ENCODE assay signal across 8 cellular contexts in genomic region chr7:56106108-56107073, GRCh38. TPM values are rescaled to one million over a fixed set of nuclear protein-coding genes. Genes with fewer than 3 reads are reported as not detected.
DNase-seq lines count a peak whose midpoint lies in the region; ATAC-seq and TF ChIP-seq lines count a peak whose summit lies in the region.

Gene CHCHD2, minus strand, starts transcription at chr7:56106476. Its CDS starts 63 bp downstream, at chr7:56106413.

- peaks cover 0 to 3% (median 0%) of the 10 kb centered on the region in 7 donors for H3K9me3 Mint-ChIP-seq in CD4-positive, CD25-positive, alpha-beta regulatory T cell

- peaks cover 5% of the 10 kb centered on the region for H3K27me3 Mint-ChIP-seq in CD4-positive, CD25-positive, alpha-beta regulatory T cell

- intact Hi-C loops in lower lobe of right lung (cut with DNase I): no loop called here

- peaks cover 30% of the 10 kb centered on the region for H3K4me1 ChIP-seq in CD4-positive, CD25-positive, alpha-beta regulatory T cell (ENCODE audit: control insufficient read depth, insufficient read depth, low read length, poor library complexity, severe bottlenecking)
- peaks cover 18% of the 10 kb centered on the region for H3K4me1 ChIP-seq in lower lobe of right lung

- peaks cover 0 to 43% (median 23%) of the 10 kb centered on the region in 4 donors for H3K4me1 Mint-ChIP-seq in CD4-positive, CD25-positive, alpha-beta regulatory T cell

- no peaks in the 10 kb centered on the region for H3K9me3 ChIP-seq in CD4-positive, CD25-positive, alpha-beta regulatory T cell (ENCODE audit: control insufficient read depth in 2 of 2, low read length in 2 of 2)
- no peaks in the 10 kb centered on the region for H3K9me3 ChIP-seq in lower lobe of right lung

- ATAC-seq in CD4-positive, CD25-positive, alpha-beta regulatory T cell (ENCODE audit: low read depth in 2 of 2): peak; percentile 99 to 100
- peak; percentile 100 for ATAC-seq in GM19452 (IDR thresholded peaks at IDR 0.05; ENCODE audit: unreplicated experiment)
- peak; percentile 100 for ATAC-seq in lower lobe of right lung

- peak within 1 kb of the TSS; percentile 89 to 97 (median 96) for H3K4me3 Mint-ChIP-seq in CD4-positive, CD25-positive, alpha-beta regulatory T cell

- peaks cover 2% of the 10 kb centered on the region for H3K27me3 ChIP-seq in CD4-positive, CD25-positive, alpha-beta regulatory T cell (ENCODE audit: control insufficient read depth, insufficient read depth, low read length)
- H3K27me3 ChIP-seq in lower lobe of right lung (ENCODE audit: low read depth): no peaks in the 10 kb centered on the region

- peaks cover 21% of the 10 kb centered on the region for H3K36me3 Mint-ChIP-seq in CD4-positive, CD25-positive, alpha-beta regulatory T cell

- DNase-seq in CD4-positive, CD25-positive, alpha-beta regulatory T cell: peak; percentile 91 to 100 (median 94)
- DNase-seq in HK-2 (ENCODE audit: unreplicated experiment): peak; percentile 95
- peak; percentile 97 for DNase-seq in NCI-H82 treated with DMSO at 0.1 percent for 48 hours (lab: John Stamatoyannopoulos, UW; ENCODE audit: unreplicated experiment)
- peak; percentile 90 to 93 for DNase-seq in activated CD4-positive, alpha-beta T cell treated with anti-CD3 and anti-CD28 coated beads, Interleukin-2, amount 50 U/mL, for 48 hours
- peak; percentile 99 for DNase-seq in dermis blood vessel endothelial cell
- DNase-seq in lower lobe of right lung: peak; percentile 98
- peak; percentile 86 to 91 (median 88) for DNase-seq in stimulated activated CD4-positive, alpha-beta T cell treated with anti-CD3 and anti-CD28 coated beads, TNF-alpha, amount 100 ng/mL, for 24 hours (ENCODE audit: low read depth in 3 of 3)

- peak within 1 kb of the TSS; percentile 95 for H3K27ac ChIP-seq in CD4-positive, CD25-positive, alpha-beta regulatory T cell (ENCODE audit: insufficient read depth, low read length, poor library complexity, severe bottlenecking)
- peak within 1 kb of the TSS; percentile 92 for H3K27ac ChIP-seq in lower lobe of right lung

- H3K36me3 ChIP-seq in CD4-positive, CD25-positive, alpha-beta regulatory T cell (ENCODE audit: control insufficient read depth, insufficient read depth, low read length): peaks cover 22% of the 10 kb centered on the region
- H3K36me3 ChIP-seq in lower lobe of right lung: peaks cover 31% of the 10 kb centered on the region

- peak within 1 kb of the TSS; percentile 92 to 99 (median 98) for H3K27ac Mint-ChIP-seq in CD4-positive, CD25-positive, alpha-beta regulatory T cell

- TF ChIP-seq CTCF in lower lobe of right lung (IDR thresholded peaks at IDR 0.05): no peak

- H3K4me3 ChIP-seq in CD4-positive, CD25-positive, alpha-beta regulatory T cell (ENCODE audit: low read depth, low read length): peak within 1 kb of the TSS; percentile 96
- H3K4me3 ChIP-seq in lower lobe of right lung: peak within 1 kb of the TSS; percentile 86

RNA-seq across cellular contexts. Expression of gene CHCHD2, which starts in this region (rescaled TPM):
- 243 TPM for total RNA-seq in CD4-positive, CD25-positive, alpha-beta regulatory T cell
- polyA plus RNA-seq in CD4-positive, CD25-positive, alpha-beta regulatory T cell: 100 to 1,000 TPM; 505 to 622 (median 531) TPM
- 216 and 387 TPM in 2 replicates for total RNA-seq in dermis blood vessel endothelial cell
- 199 TPM for total RNA-seq in lower lobe of right lung

Comparison
In these comparisons a context has a peak if more than half of its experiments do, and no peak if none do; other contexts are left out.
1. Peak in every context shown above with its lines: DNase-seq, ATAC-seq, H3K4me3 ChIP-seq and H3K27ac ChIP-seq.